ENCODE assay signal across 11 cellular contexts in genomic region chr7:76165106-76165972, GRCh38. TPM values are rescaled to one million over a fixed set of nuclear protein-coding genes. Genes with fewer than 3 reads are reported as not detected.
A peak's percentile ranks its signal among the peaks of the same experiment; 100 is the strongest.
DNase-seq lines count a peak whose midpoint lies in the region; ATAC-seq and TF ChIP-seq lines count a peak whose summit lies in the region.
"Had no signal": no experiment of that assay in that cellular context is flagged by ENCODE, and none has a peak within 500 bp of the region (broad histone marks: within the 10 kb centered on the region; RNA-seq: fewer than 3 reads in every experiment).

No MANE protein-coding gene starts in this region.

- H3K9me2 ChIP-seq in OCI-LY7 (ENCODE audit: insufficient read depth, low read length) = no peaks in the 10 kb centered on the region

- no peak overlapping the region for H3K27ac Mint-ChIP-seq in CD8-positive, alpha-beta T cell

- CTCF ChIA-PET in CD8-positive, alpha-beta T cell (lab: Charles Lee) = interaction anchor here (0.8 kb wide), 1 partner anchor 13 kb away, joined by 4 read pairs; no protein-coding TSS in a partner anchor
- CTCF ChIA-PET in OCI-LY7 (lab: Charles Lee; ENCODE audit: unreplicated experiment) = no interaction called here

- no peaks in the 10 kb centered on the region for H3K27me3 Mint-ChIP-seq in CD8-positive, alpha-beta T cell (ENCODE audit: low read depth)
- H3K27me3 Mint-ChIP-seq in activated T-cell treated with anti-CD3 and anti-CD28 coated beads, Interleukin-2, amount 50 U/mL, for 4 hours (ENCODE audit: low read depth) = no peaks in the 10 kb centered on the region

- TF ChIP-seq CTCF in CD8-positive, alpha-beta T cell (IDR thresholded peaks at IDR 0.05) = no peak
- TF ChIP-seq CTCF in esophagus squamous epithelium (IDR thresholded peaks at IDR 0.05) (no peak), OCI-LY7 (conservative IDR thresholded peaks at IDR 0.05; ENCODE audit: low read length) (no peak)

- peak overlapping the region; percentile 5 for H3K4me3 Mint-ChIP-seq in CD8-positive, alpha-beta T cell
- no peak overlapping the region for H3K4me3 Mint-ChIP-seq in activated T-cell treated with anti-CD3 and anti-CD28 coated beads, Interleukin-2, amount 50 U/mL, for 4 hours

- intact Hi-C loops in CD8-positive, alpha-beta T cell (cut with DNase I, micrococcal nuclease) = loop anchor here in 1 of 2 experiments (5.0 kb wide), 1 partner anchor 118 kb away; the partner anchor contains the start of genes MDH2 and STYXL1
- intact Hi-C loops in esophagus squamous epithelium (cut with DNase I) (no loop called here), OCI-LY7 (cut with micrococcal nuclease; ENCODE audit: unreplicated experiment) (no loop called here)

- TF ChIP-seq POLR2A in esophagus squamous epithelium (IDR thresholded peaks at IDR 0.05) = no peak

- H3K27me3 ChIP-seq in CD8-positive, alpha-beta T cell (ENCODE audit: insufficient read depth, low read length) = no peaks in the 10 kb centered on the region
- no peaks in the 10 kb centered on the region for H3K27me3 ChIP-seq in HUES64 (ENCODE audit: insufficient read depth, low read length)
- no peaks in the 10 kb centered on the region for H3K27me3 ChIP-seq in esophagus squamous epithelium
- H3K27me3 ChIP-seq in trophoblast cell (ENCODE audit: insufficient read depth, low read length) = no peaks in the 10 kb centered on the region
- H3K27me3 ChIP-seq: SJCRH30 had no signal

- no peak overlapping the region for H3K23ac ChIP-seq in trophoblast cell (ENCODE audit: low read length)

- no peaks in the 10 kb centered on the region for H3K36me3 ChIP-seq in CD8-positive, alpha-beta T cell (ENCODE audit: insufficient read depth, low read length)
- no peaks in the 10 kb centered on the region for H3K36me3 ChIP-seq in HUES64 (ENCODE audit: insufficient read depth, low read length)
- no peaks in the 10 kb centered on the region for H3K36me3 ChIP-seq in esophagus squamous epithelium
- H3K36me3 ChIP-seq in trophoblast cell (ENCODE audit: control insufficient read depth in 1 of 2, insufficient read depth in 2 of 2, low read length in 2 of 2) = no peaks in the 10 kb centered on the region
- no peaks in the 10 kb centered on the region for H3K36me3 ChIP-seq in OCI-LY7 (ENCODE audit: insufficient read depth, low read length)
- H3K36me3 ChIP-seq: SJCRH30 had no signal

- H3K27ac ChIP-seq in CD8-positive, alpha-beta T cell (ENCODE audit: low read depth, low read length) = no peak overlapping the region
- H3K27ac ChIP-seq in HUES64 (ENCODE audit: low read depth, low read length) = peak overlapping the region; percentile 81; the same call in 1 of the 2 replicates
- peak overlapping the region in 3 of 4 donors; percentile 73 to 90 (median 89) for H3K27ac ChIP-seq in esophagus squamous epithelium
- no peak overlapping the region for H3K27ac ChIP-seq in trophoblast cell (ENCODE audit: low read depth, low read length)
- no peak overlapping the region for H3K27ac ChIP-seq in OCI-LY7 (ENCODE audit: low read depth, low read length, poor library complexity, severe bottlenecking)

- no peak for ATAC-seq in CD8-positive, alpha-beta T cell
- no peak for ATAC-seq in activated T-cell treated with anti-CD3 and anti-CD28 coated beads, Interleukin-2, amount 50 U/mL, for 4 hours
- ATAC-seq in GM19328 (IDR thresholded peaks at IDR 0.05; ENCODE audit: unreplicated experiment) = no peak

- H2AFZ ChIP-seq in trophoblast cell (ENCODE audit: insufficient read depth, low read length, poor library complexity) = no peak overlapping the region
- H2AFZ ChIP-seq in OCI-LY7 (ENCODE audit: low read length) = no peak overlapping the region

- no peaks in the 10 kb centered on the region for H4K20me1 ChIP-seq in OCI-LY7 (ENCODE audit: insufficient read depth, low read length)

- no peak overlapping the region for H4K91ac ChIP-seq in trophoblast cell (ENCODE audit: low read depth, low read length)

- peak overlapping the region; percentile 98 for H4K8ac ChIP-seq in trophoblast cell (ENCODE audit: low read depth, low read length)

- H3K4me3 ChIP-seq in CD8-positive, alpha-beta T cell (ENCODE audit: low read depth, low read length) = peak overlapping the region; percentile 87
- H3K4me3 ChIP-seq in HUES64 (ENCODE audit: low read length) (no peak overlapping the region), esophagus squamous epithelium (no peak overlapping the region), trophoblast cell (ENCODE audit: low read depth, low read length) (no peak overlapping the region), OCI-LY7 (ENCODE audit: low read depth, low read length, poor library complexity, severe bottlenecking) (no peak overlapping the region)

- H3K4me2 ChIP-seq in trophoblast cell (ENCODE audit: low read length) = no peak overlapping the region
- no peak overlapping the region for H3K4me2 ChIP-seq in OCI-LY7 (ENCODE audit: low read length)

- H3K36me3 Mint-ChIP-seq in CD8-positive, alpha-beta T cell = no peaks in the 10 kb centered on the region
- H3K36me3 Mint-ChIP-seq in activated T-cell treated with anti-CD3 and anti-CD28 coated beads, Interleukin-2, amount 50 U/mL, for 4 hours (ENCODE audit: insufficient read depth) = no peaks in the 10 kb centered on the region

- H3K79me2 ChIP-seq in trophoblast cell (ENCODE audit: control insufficient read depth, insufficient read depth, low read length, poor library complexity) = peaks cover 2% of the 10 kb centered on the region
- no peaks in the 10 kb centered on the region for H3K79me2 ChIP-seq in OCI-LY7 (ENCODE audit: insufficient read depth, low read depth, low read length)

- H3K4ac ChIP-seq in trophoblast cell (ENCODE audit: low read depth, low read length) = no peak overlapping the region

- DNase-seq in CD8-positive, alpha-beta T cell = no peak
- no peak for DNase-seq in esophagus squamous epithelium (lab: John Stamatoyannopoulos, UW)
- DNase-seq in trophoblast cell = no peak
- no peak for DNase-seq in activated T-cell treated with anti-CD3 and anti-CD28 coated beads, Interleukin-2, amount 50 U/mL, for 4 hours
- no peak for DNase-seq in effector CD8-positive, alpha-beta T cell (lab: John Stamatoyannopoulos, UW)
- DNase-seq in OCI-LY7 (ENCODE audit: low spot score) = no peak
- DNase-seq: EL, glutamatergic neuron, SJCRH30 had no signal

- H3K4me1 ChIP-seq in CD8-positive, alpha-beta T cell (ENCODE audit: insufficient read depth, low read length) = peaks cover 5% of the 10 kb centered on the region
- peaks cover 12% of the 10 kb centered on the region for H3K4me1 ChIP-seq in HUES64 (ENCODE audit: insufficient read depth, low read length)
- H3K4me1 ChIP-seq in esophagus squamous epithelium = peaks cover 3 to 13% (median 6%) of the 10 kb centered on the region in 3 donors
- H3K4me1 ChIP-seq in trophoblast cell (ENCODE audit: control insufficient read depth in 1 of 2, insufficient read depth in 2 of 2, low read length in 2 of 2) = no peaks in the 10 kb centered on the region
- no peaks in the 10 kb centered on the region for H3K4me1 ChIP-seq in OCI-LY7 (ENCODE audit: insufficient read depth, low read length, poor library complexity, severe bottlenecking)
- H3K4me1 ChIP-seq: SJCRH30 had no signal

- BruUV-seq in OCI-LY7 (replicated peaks; lab: Mats Ljungman, UMichigan) = no TSS peak

- no peak overlapping the region for H3K9ac ChIP-seq in HUES64 (ENCODE audit: low read depth, low read length)
- H3K9ac ChIP-seq in trophoblast cell (ENCODE audit: low read length) = no peak overlapping the region

- no peaks in the 10 kb centered on the region for H3K9me3 ChIP-seq in CD8-positive, alpha-beta T cell (ENCODE audit: low read length)
- H3K9me3 ChIP-seq in HUES64 (ENCODE audit: insufficient read depth, low read depth, low read length) (no peaks in the 10 kb centered on the region), esophagus squamous epithelium (no peaks in the 10 kb centered on the region), trophoblast cell (ENCODE audit: insufficient read depth, low read depth, low read length) (no peaks in the 10 kb centered on the region), OCI-LY7 (ENCODE audit: low read length) (no peaks in the 10 kb centered on the region)
- H3K9me3 ChIP-seq: SJCRH30 had no signal

- H3K79me1 ChIP-seq in trophoblast cell (ENCODE audit: low read length) = peaks cover 6% of the 10 kb centered on the region

- H3K9me3 Mint-ChIP-seq in CD8-positive, alpha-beta T cell = no peaks in the 10 kb centered on the region
- H3K9me3 Mint-ChIP-seq in activated T-cell treated with anti-CD3 and anti-CD28 coated beads, Interleukin-2, amount 50 U/mL, for 4 hours = no peaks in the 10 kb centered on the region

- H4K12ac ChIP-seq in trophoblast cell (ENCODE audit: low read depth, low read length) = no peak overlapping the region

- WGBS in HUES64 = 96% methylated on average over 19 of the region's 19 CpGs
- WGBS in esophagus squamous epithelium, 2 donors = 90 to 94% methylated on average over 6 to 9 of the region's 19 CpGs
- WGBS in trophoblast cell (ENCODE audit: extremely low coverage, insufficient coverage, insufficient read length) = no CpG with 5 or more reads among the region's 19 CpGs

- POLR2A ChIA-PET in CD8-positive, alpha-beta T cell (lab: Charles Lee) = no interaction called here
- POLR2A ChIA-PET in OCI-LY7 (lab: Charles Lee) = no interaction called here

- H3K18ac ChIP-seq in trophoblast cell (ENCODE audit: low read length) = no peak overlapping the region

- H2BK5ac ChIP-seq in trophoblast cell (ENCODE audit: low read depth, low read length, poor library complexity) = no peak overlapping the region

- H3K4me1 Mint-ChIP-seq in CD8-positive, alpha-beta T cell (ENCODE audit: low read depth) = peaks cover 7% of the 10 kb centered on the region
- peaks cover 2% of the 10 kb centered on the region for H3K4me1 Mint-ChIP-seq in activated T-cell treated with anti-CD3 and anti-CD28 coated beads, Interleukin-2, amount 50 U/mL, for 4 hours (ENCODE audit: low read depth)

- H2BK120ac ChIP-seq in trophoblast cell (ENCODE audit: insufficient read depth, low read length, poor library complexity) = peak overlapping the region; percentile 8

- H2BK12ac ChIP-seq in trophoblast cell (ENCODE audit: low read length) = no peak overlapping the region

- no peak overlapping the region for H2AK5ac ChIP-seq in trophoblast cell (ENCODE audit: low read length)

- H3K14ac ChIP-seq in trophoblast cell (ENCODE audit: low read length) = no peak overlapping the region

RNA-seq across cellular contexts. Expression of gene SRRM3, which starts 36.4 kb away (rescaled TPM):
- total RNA-seq in CD8-positive, alpha-beta T cell = not detected
- 7.2 TPM for polyA plus RNA-seq in HUES64 (2013, experiment 1 of 2)
- polyA plus RNA-seq in HUES64 (2013, experiment 2 of 2) = 9.5 TPM
- total RNA-seq in esophagus squamous epithelium (10 to 100 TPM in 2 of 4 donors, 1 to 10 TPM in 2; 8.0 to 22.4 (median 10.8) TPM), OCI-LY7 (2022) (not detected in 2 replicates)
- 2.6 and 2.8 TPM in 2 replicates for polyA plus RNA-seq in trophoblast cell (2013)
- total RNA-seq in activated T-cell treated with anti-CD3 and anti-CD28 coated beads, Interleukin-2, amount 50 U/mL, for 4 hours = under 1 TPM in 1 of 3 donors, not detected in 2; 0.10 TPM
- not detected in 2 replicates for total RNA-seq in OCI-LY7 (2014; rRNA removed; shearing (Covaris generic))

Comparison
In these comparisons a context has a peak if more than half of its experiments do, and no peak if none do; other contexts are left out.
1. H3K27ac ChIP-seq: peak in HUES64 (single experiment) and esophagus squamous epithelium (3 of 4); none in CD8-positive, alpha-beta T cell (single experiment), trophoblast cell (single experiment) and OCI-LY7 (single experiment).
2. RNA of gene SRRM3, which starts 36.4 kb away (total RNA-seq): 8.0 to 22.4 TPM in esophagus squamous epithelium; 0.10 TPM in activated T-cell treated with anti-CD3 and anti-CD28 coated beads, Interleukin-2, amount 50 U/mL, for 4 hours, not detected in CD8-positive, alpha-beta T cell and not detected in OCI-LY7; every median in the first group is over 4 times any median in the second.